12 cellular contexts compared by ENCODE assay signal in the genomic region with DNA sequence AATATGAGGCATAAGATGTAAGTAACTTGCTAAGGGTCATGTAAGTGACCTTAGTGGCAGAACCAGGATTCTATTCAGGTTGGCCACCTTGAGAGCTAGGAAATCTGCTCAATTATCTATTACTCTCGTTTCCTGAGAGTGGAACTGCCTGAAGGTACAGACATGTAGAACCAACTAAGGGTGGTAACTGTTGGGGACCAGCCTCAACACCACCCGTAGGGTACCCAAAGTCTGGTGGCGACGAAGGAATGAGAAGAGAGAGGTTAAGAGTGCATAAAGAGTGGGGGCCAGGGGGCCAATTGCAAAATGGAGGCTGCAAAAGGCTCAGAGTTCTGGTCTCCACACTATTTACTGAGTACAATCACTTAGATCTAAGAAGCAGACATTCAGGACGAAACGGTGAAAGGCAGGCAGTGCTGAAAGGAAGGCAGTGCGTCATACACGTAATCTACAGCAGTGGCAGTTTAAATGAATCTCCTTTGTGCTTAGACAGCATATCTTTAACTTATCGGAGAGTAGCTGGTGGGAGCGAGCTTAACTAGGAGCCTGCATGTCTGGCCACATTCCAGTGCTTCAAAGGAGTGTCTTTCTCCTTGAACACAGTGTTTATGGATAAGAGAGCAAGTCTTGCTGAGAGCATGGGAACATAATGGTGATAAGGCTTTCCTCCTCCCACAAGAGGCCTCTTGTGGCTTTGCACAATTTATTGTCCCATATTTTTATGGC. TPM values are rescaled to one million over a fixed set of nuclear protein-coding genes. Genes with fewer than 3 reads are reported as not detected.
DNase-seq lines count a peak whose midpoint lies in the region; ATAC-seq and TF ChIP-seq lines count a peak whose summit lies in the region.
"Had no signal": no experiment of that assay in that cellular context is flagged by ENCODE, and none has a peak within 500 bp of the region (broad histone marks: within the 10 kb centered on the region; RNA-seq: fewer than 3 reads in every experiment).

No MANE protein-coding gene starts in this region.

- POLR2A ChIA-PET in A673 (lab: Charles Lee; ENCODE audit: low non-redundant PET), result interaction anchor here (0.6 to 1.0 kb wide), 2 partner anchors 17 to 24 kb away, joined by 4 to 8 read pairs; no protein-coding TSS in a partner anchor

- ATAC-seq in effector memory CD8-positive, alpha-beta T cell (replicated peaks), result no peak
- ATAC-seq: natural killer cell had no signal

- DNase-seq in A673 (ENCODE audit: low spot score) (peak; percentile 83), OCI-M1 (lab: John Stamatoyannopoulos, UW) (peak; percentile 97), fibroblast of peridontal ligament (ENCODE audit: extremely low read depth) (peak; percentile 49), H7 (no peak), AML-193 (lab: John Stamatoyannopoulos, UW) (no peak), GM19238 (ENCODE audit: insufficient read length, low spot score) (no peak)
- no peak for DNase-seq in effector memory CD8-positive, alpha-beta T cell
- DNase-seq: hypothalamus, natural killer cell, NCI-H1092 treated with DMSO at 0.1 percent for 48 hours had no signal

- WGBS in mesodermal cell (ENCODE audit: insufficient coverage in 2 of 2), 2 experiments, result 49 to 71% methylated on average over 6 to 10 of the region's 10 CpGs

- no peaks in the 10 kb centered on the region for H3K27me3 Mint-ChIP-seq in effector memory CD8-positive, alpha-beta T cell

- H3K27ac Mint-ChIP-seq in effector memory CD8-positive, alpha-beta T cell, result peak overlapping the region in 1 of 2 donors; percentile 35
- H3K27ac Mint-ChIP-seq: activated T-helper 1 cell treated with anti-CD3 and anti-CD28 coated beads, Interleukin-12 subunit alpha, Interleukin-12 subunit beta, Interleukin-2, Interleukin-4 antibody, amounts not matched to agents 30 ng/mL and 10 ng/mL and 1 ng/mL, durations not matched to agents 14 hours and 24 hours and 36 hours had no signal

- peaks cover 24% of the 10 kb centered on the region for H3K4me1 ChIP-seq in A673 (ENCODE audit: insufficient read depth, low read length, poor library complexity, severe bottlenecking)
- peaks cover 26% of the 10 kb centered on the region for H3K4me1 ChIP-seq in mesodermal cell (ENCODE audit: control insufficient read depth, insufficient read depth, low read length, poor library complexity, severe bottlenecking)

- TF ChIP-seq CTCF in A673 (conservative IDR thresholded peaks at IDR 0.05; ENCODE audit: low read depth, low read length), result no peak

- BruUV-seq in A673 (replicated peaks; lab: Mats Ljungman, UMichigan), result no TSS peak

- no peaks in the 10 kb centered on the region for H3K4me1 Mint-ChIP-seq in effector memory CD8-positive, alpha-beta T cell (ENCODE audit: low read depth in 2 of 2)

- H3K4me3 ChIP-seq in A673 (ENCODE audit: low read depth, low read length, poor library complexity, severe bottlenecking), result no peak overlapping the region
- no peak overlapping the region for H3K4me3 ChIP-seq in mesodermal cell (ENCODE audit: extremely low read depth, insufficient read depth, low read length, poor library complexity, severe bottlenecking)
- H3K4me3 ChIP-seq in H7 (ENCODE audit: insufficient read depth, low read depth, low read length), result no peak overlapping the region

- CTCF ChIA-PET in A673 (lab: Charles Lee), result no interaction called here

- H3K36me3 ChIP-seq in A673 (ENCODE audit: insufficient read depth, low read length, poor library complexity, severe bottlenecking), result peaks cover 89% of the 10 kb centered on the region
- H3K36me3 ChIP-seq in mesodermal cell (ENCODE audit: control insufficient read depth, insufficient read depth, low read length), result peaks cover 83% of the 10 kb centered on the region
- H3K36me3 ChIP-seq in H7 (replicated peaks; ENCODE audit: control insufficient read depth, insufficient read depth, low read length), result peaks cover 46% of the 10 kb centered on the region

- no peaks in the 10 kb centered on the region for H3K9me3 Mint-ChIP-seq in effector memory CD8-positive, alpha-beta T cell
- H3K9me3 Mint-ChIP-seq: activated T-helper 1 cell treated with anti-CD3 and anti-CD28 coated beads, Interleukin-12 subunit alpha, Interleukin-12 subunit beta, Interleukin-2, Interleukin-4 antibody, amounts not matched to agents 30 ng/mL and 10 ng/mL and 1 ng/mL, durations not matched to agents 14 hours and 24 hours and 36 hours; natural killer cell had no signal

- H3K36me3 Mint-ChIP-seq in effector memory CD8-positive, alpha-beta T cell (ENCODE audit: insufficient read depth), result peaks cover 89% of the 10 kb centered on the region

- intact Hi-C loops in A673 (cut with micrococcal nuclease; ENCODE audit: unreplicated experiment), result no loop called here

- H3K9me3 ChIP-seq in A673 (ENCODE audit: low read depth, low read length, poor library complexity, severe bottlenecking) (no peaks in the 10 kb centered on the region), mesodermal cell (ENCODE audit: control insufficient read depth, low read length) (no peaks in the 10 kb centered on the region)

- H3K4me3 Mint-ChIP-seq in effector memory CD8-positive, alpha-beta T cell, result no peak overlapping the region
- H3K4me3 Mint-ChIP-seq: activated T-helper 1 cell treated with anti-CD3 and anti-CD28 coated beads, Interleukin-12 subunit alpha, Interleukin-12 subunit beta, Interleukin-2, Interleukin-4 antibody, amounts not matched to agents 30 ng/mL and 10 ng/mL and 1 ng/mL, durations not matched to agents 14 hours and 24 hours and 36 hours; natural killer cell had no signal

- H3K27ac ChIP-seq in A673 (ENCODE audit: low read depth, low read length, poor library complexity, severe bottlenecking) (peak overlapping the region; percentile 77), mesodermal cell (ENCODE audit: low read depth, low read length, severe bottlenecking) (peak overlapping the region; percentile 97)

- H3K27me3 ChIP-seq in A673 (replicated peaks; ENCODE audit: insufficient read depth, low read depth, low read length, poor library complexity) (no peaks in the 10 kb centered on the region), H7 (ENCODE audit: control insufficient read depth, insufficient read depth, low read length) (no peaks in the 10 kb centered on the region)

RNA-seq across cellular contexts. Expression of a gene that starts 25.0 kb away (rescaled TPM):
- 104 and 116 TPM in 2 replicates for total RNA-seq in A673 (2021)
- 100 TPM for polyA plus RNA-seq in mesodermal cell (2013, experiment 1 of 2)
- 99.0 TPM for polyA plus RNA-seq in mesodermal cell (2013, experiment 2 of 2)
- total RNA-seq in H7 (2014; rRNA removed; shearing (Covaris generic)), result 62.5 and 76.6 TPM in 2 replicates

RNA-seq across cellular contexts. Expression of a gene that starts 33.0 kb away (rescaled TPM):
- 1.1 and 1.3 TPM in 2 replicates for total RNA-seq in A673 (2021)
- 34.0 TPM for polyA plus RNA-seq in mesodermal cell (2013, experiment 1 of 2)
- polyA plus RNA-seq in mesodermal cell (2013, experiment 2 of 2), result 37.8 TPM
- total RNA-seq in H7 (2014; rRNA removed; shearing (Covaris generic)), result 53.7 and 59.5 TPM in 2 replicates
- total RNA-seq: natural killer cell had no signal

Comparison
In these comparisons a context has a peak if more than half of its experiments do, and no peak if none do; other contexts are left out.
1. DNase-seq: peak in A673 (single experiment), OCI-M1 (single experiment) and fibroblast of peridontal ligament (single experiment); none in H7 (single experiment), AML-193 (0 of 2), effector memory CD8-positive, alpha-beta T cell (0 of 3) and GM19238 (single experiment).
2. RNA of a gene that starts 33.0 kb away (total RNA-seq): 53.7 to 59.5 TPM in H7; 1.1 to 1.3 TPM in A673; every median in the first group is over 10 times any median in the second.